28 cellular contexts compared by ENCODE assay signal in genomic region chr18:14917311-14917710, GRCh38.
"Had no signal": no experiment of that assay in that cellular context is flagged by ENCODE, and none has a peak within 500 bp of the region (broad histone marks: within the 10 kb centered on the region; RNA-seq: fewer than 3 reads in every experiment).

No MANE protein-coding gene starts in this region.

- H3K4me1 Mint-ChIP-seq: mesothelial cell of epicardium; naive B cell; nephron progenitor cell; neural progenitor cell; stimulated activated effector memory CD8-positive, alpha-beta T cell treated with anti-CD3 and anti-CD28 coated beads, Interleukin-12 subunit alpha, Interleukin-12 subunit beta, amount 100 ng/mL, for 72 hours had no signal

- H3K27me3 ChIP-seq: left lung, neural progenitor cell, neutrophil, ovary, sigmoid colon, transverse colon, upper lobe of left lung had no signal

- H3K27ac Mint-ChIP-seq: mesothelial cell of epicardium; naive B cell; natural killer cell; nephron progenitor cell; neural progenitor cell; progenitor cell of endocrine pancreas; stimulated activated effector memory CD8-positive, alpha-beta T cell treated with anti-CD3 and anti-CD28 coated beads, Interleukin-12 subunit alpha, Interleukin-12 subunit beta, amount 100 ng/mL, for 72 hours; stimulated activated naive CD8-positive, alpha-beta T cell treated with anti-CD3 and anti-CD28 coated beads, Interleukin-15, Interleukin-2, amounts not matched to agents 100 ng/mL and 50 ng/mL, for 24 hours had no signal

- H3K36me3 ChIP-seq: left lung, lower lobe of right lung, neural progenitor cell, neutrophil, ovary, sigmoid colon, spleen, transverse colon, upper lobe of left lung had no signal

- ATAC-seq: left colon; left lung; lower lobe of right lung; natural killer cell; right cardiac atrium; stimulated activated effector memory CD8-positive, alpha-beta T cell treated with anti-CD3 and anti-CD28 coated beads, Interleukin-12 subunit alpha, Interleukin-12 subunit beta, amount 100 ng/mL, for 72 hours had no signal

- H3K9me3 ChIP-seq: lower lobe of right lung, neutrophil, ovary, transverse colon, upper lobe of left lung had no signal

- H3K4me1 ChIP-seq: left lung, lower lobe of right lung, neural progenitor cell, sigmoid colon, spleen, upper lobe of left lung had no signal

- H3K4me3 Mint-ChIP-seq: mesothelial cell of epicardium; naive B cell; natural killer cell; nephron progenitor cell; neural progenitor cell; stimulated activated effector memory CD8-positive, alpha-beta T cell treated with anti-CD3 and anti-CD28 coated beads, Interleukin-12 subunit alpha, Interleukin-12 subunit beta, amount 100 ng/mL, for 72 hours; stimulated activated naive CD8-positive, alpha-beta T cell treated with anti-CD3 and anti-CD28 coated beads, Interleukin-15, Interleukin-2, amounts not matched to agents 100 ng/mL and 50 ng/mL, for 24 hours had no signal

- H3K36me3 Mint-ChIP-seq: naive B cell; natural killer cell; neural progenitor cell; stimulated activated effector memory CD8-positive, alpha-beta T cell treated with anti-CD3 and anti-CD28 coated beads, Interleukin-12 subunit alpha, Interleukin-12 subunit beta, amount 100 ng/mL, for 72 hours had no signal

- H3K4me3 ChIP-seq: left lung, lower lobe of right lung, neural progenitor cell, ovary, sigmoid colon, spleen, transverse colon, upper lobe of left lung had no signal

- DNase-seq: hippocampal formation; kidney; left colon; left lung; lower lobe of right lung; mammary epithelial cell; mesendoderm; naive B cell; natural killer cell; nephron progenitor cell; occipital lobe; ovary; retina; right cardiac atrium; sigmoid colon; small intestine; spleen; stimulated activated CD4-positive, alpha-beta T cell treated with anti-CD3 and anti-CD28 coated beads, Interleukin-4, amount 100 ng/mL, for 24 hours; stimulated activated naive CD4-positive, alpha-beta T cell; substantia nigra; transverse colon; upper lobe of left lung had no signal

- H3K27ac ChIP-seq: left lung, lower lobe of right lung, neural progenitor cell, neutrophil, ovary, sigmoid colon, spleen, transverse colon, upper lobe of left lung had no signal

- H3K27me3 Mint-ChIP-seq: naive B cell; progenitor cell of endocrine pancreas; stimulated activated naive CD8-positive, alpha-beta T cell treated with anti-CD3 and anti-CD28 coated beads, Interleukin-15, Interleukin-2, amounts not matched to agents 100 ng/mL and 50 ng/mL, for 24 hours had no signal
